ENCODE assay signal across 15 cellular contexts in the genomic region with DNA sequence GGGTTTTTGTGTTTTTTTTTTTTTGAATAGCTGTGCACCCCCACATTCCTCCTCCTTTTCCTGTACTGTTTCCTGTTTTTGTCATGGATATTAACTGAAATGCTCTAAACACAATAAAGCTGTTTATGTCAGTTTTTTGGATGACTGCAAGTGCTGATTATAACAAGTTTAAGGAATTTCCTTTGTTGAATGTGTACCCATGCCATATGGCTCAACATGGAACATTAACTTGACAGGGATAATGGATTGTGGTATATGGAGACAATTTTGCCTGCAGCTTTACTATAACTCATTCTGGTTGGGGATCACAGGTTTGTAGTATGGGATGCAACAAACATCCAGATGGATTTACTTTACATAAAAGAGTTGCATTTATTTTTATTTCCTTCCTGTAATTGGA.
DNase-seq lines count a peak whose midpoint lies in the region; ATAC-seq and TF ChIP-seq lines count a peak whose summit lies in the region.
"Had no signal": no experiment of that assay in that cellular context is flagged by ENCODE, and none has a peak within 500 bp of the region (broad histone marks: within the 10 kb centered on the region; RNA-seq: fewer than 3 reads in every experiment).

No MANE protein-coding gene starts in this region.

- ATAC-seq in SK-N-SH treated with all-trans-retinoic acid at 6 μM for 48 hours = peak; percentile 47

- H3K9me3 ChIP-seq in BLaER1 = no peaks in the 10 kb centered on the region
- no peaks in the 10 kb centered on the region for H3K9me3 ChIP-seq in iPS-20b (ENCODE audit: insufficient read depth, low read depth, low read length)
- H3K9me3 ChIP-seq in effector memory CD4-positive, alpha-beta T cell (ENCODE audit: control insufficient read depth, low read length) = no peaks in the 10 kb centered on the region
- H3K9me3 ChIP-seq in MG63 = no peaks in the 10 kb centered on the region
- H3K9me3 ChIP-seq: ovary, thyroid gland had no signal

- H4K20me1 ChIP-seq in BLaER1 = no peaks in the 10 kb centered on the region

- POLR2A ChIA-PET in HEK293T (lab: Yijun Ruan, JAX) = no interaction called here

- H3K4me2 ChIP-seq in BLaER1 = peak overlapping the region; percentile 67

- H3K27me3 ChIP-seq in BLaER1 (no peaks in the 10 kb centered on the region), iPS-20b (ENCODE audit: insufficient read depth, low read length) (no peaks in the 10 kb centered on the region), MG63 (no peaks in the 10 kb centered on the region)
- H3K27me3 ChIP-seq in effector memory CD4-positive, alpha-beta T cell (replicated peaks; ENCODE audit: control insufficient read depth, insufficient read depth, low read length, poor library complexity, severe bottlenecking) = no peaks in the 10 kb centered on the region
- H3K27me3 ChIP-seq: ovary, thyroid gland had no signal

- CTCF ChIA-PET in HEK293T (lab: Yijun Ruan, JAX) = no interaction called here

- H3K9ac ChIP-seq in BLaER1 (no peak overlapping the region), iPS-20b (ENCODE audit: low read depth, low read length) (peak overlapping the region; percentile 38)

- H3K27ac ChIP-seq in BLaER1 (peak overlapping the region; percentile 29), iPS-20b (ENCODE audit: low read length) (peak overlapping the region; percentile 34)
- no peak overlapping the region for H3K27ac ChIP-seq in effector memory CD4-positive, alpha-beta T cell (ENCODE audit: insufficient read depth, low read length, poor library complexity, severe bottlenecking)
- H3K27ac ChIP-seq: ovary, thyroid gland had no signal

- DNase-seq in HEK293T (ENCODE audit: extremely low spot score) (no peak), MG63 (no peak), glomerular visceral epithelial cell (ENCODE audit: extremely low spot score) (no peak)
- no peak for DNase-seq in effector memory CD4-positive, alpha-beta T cell
- DNase-seq in activated CD4-positive, alpha-beta T cell treated with anti-CD3 and anti-CD28 coated beads for 1 hour = no peak
- DNase-seq: activated CD4-positive, alpha-beta T cell treated with anti-CD3 and anti-CD28 coated beads for 48 hours; activated T-cell treated with anti-CD3 and anti-CD28 coated beads, Interleukin-2, amount 50 U/mL, for 24 hours; DMS79; mesendoderm; NCI-H526 treated with DMSO at 0.1 percent for 48 hours; ovary; thyroid gland had no signal

- H3K4me1 ChIP-seq in BLaER1 (peaks cover 45% of the 10 kb centered on the region), iPS-20b (ENCODE audit: insufficient read depth, low read length) (peaks cover 37% of the 10 kb centered on the region)
- H3K4me1 ChIP-seq in effector memory CD4-positive, alpha-beta T cell (ENCODE audit: control insufficient read depth, insufficient read depth, low read length, poor library complexity, severe bottlenecking) = no peaks in the 10 kb centered on the region

- H3K4me3 ChIP-seq in BLaER1 (no peak overlapping the region), iPS-20b (ENCODE audit: low read length) (peak overlapping the region; percentile 29; the same call in 1 of the 2 replicates), MG63 (no peak overlapping the region)
- no peak overlapping the region for H3K4me3 ChIP-seq in effector memory CD4-positive, alpha-beta T cell (ENCODE audit: insufficient read depth, low read depth, low read length, poor library complexity, severe bottlenecking)
- H3K4me3 ChIP-seq: ovary, thyroid gland had no signal

- H3K36me3 ChIP-seq in BLaER1 (0 out of 2 replicates have a peak, but pooled peaks cover 3% of the 10 kb centered on the region), iPS-20b (ENCODE audit: insufficient read depth, low read depth, low read length) (no peaks in the 10 kb centered on the region), MG63 (no peaks in the 10 kb centered on the region; the same call in 1 of the 2 replicates)
- no peaks in the 10 kb centered on the region for H3K36me3 ChIP-seq in effector memory CD4-positive, alpha-beta T cell (ENCODE audit: control insufficient read depth, insufficient read depth, low read length)
- H3K36me3 ChIP-seq: ovary, thyroid gland had no signal

TF ChIP-seq in HEK293T, 16 proteins besides CTCF, POLR2A, EP300 and RAD21:
- TF ChIP-seq PKNOX1 (IDR thresholded peaks at IDR 0.05) (peak; percentile 50; the same call in 1 of the 2 replicates), TARDBP (IDR thresholded peaks at IDR 0.05) (no peak), HDGF (IDR thresholded peaks at IDR 0.05; ENCODE audit: borderline replicate concordance) (no peak), ZNF384 (IDR thresholded peaks at IDR 0.05) (no peak)

TF ChIP-seq in SK-N-SH treated with all-trans-retinoic acid at 6 μM for 48 hours, 23 proteins besides CTCF, POLR2A, EP300 and RAD21 (continues in another document):
- TF ChIP-seq ARNTL (CRISPR knock-in tag; IDR thresholded peaks at IDR 0.05; ENCODE audit: borderline replicate concordance, low read depth) (no peak), TOX (CRISPR knock-in tag; IDR thresholded peaks at IDR 0.05; ENCODE audit: borderline replicate concordance) (no peak), ZNF70 (CRISPR knock-in tag; IDR thresholded peaks at IDR 0.05) (no peak), ISL1 (CRISPR knock-in tag; IDR thresholded peaks at IDR 0.05) (no peak; the same call in 1 of the 2 replicates), ZNF8 (CRISPR knock-in tag; IDR thresholded peaks at IDR 0.05) (no peak), ZC3H10 (CRISPR knock-in tag; IDR thresholded peaks at IDR 0.05) (no peak), ZFP3 (CRISPR knock-in tag; IDR thresholded peaks at IDR 0.05) (no peak), PPARA (CRISPR knock-in tag; IDR thresholded peaks at IDR 0.05; ENCODE audit: borderline replicate concordance) (no peak), RARB (CRISPR knock-in tag; IDR thresholded peaks at IDR 0.05) (no peak), OSR1 (CRISPR knock-in tag; IDR thresholded peaks at IDR 0.05) (no peak)
- TF ChIP-seq, protein P1, sequence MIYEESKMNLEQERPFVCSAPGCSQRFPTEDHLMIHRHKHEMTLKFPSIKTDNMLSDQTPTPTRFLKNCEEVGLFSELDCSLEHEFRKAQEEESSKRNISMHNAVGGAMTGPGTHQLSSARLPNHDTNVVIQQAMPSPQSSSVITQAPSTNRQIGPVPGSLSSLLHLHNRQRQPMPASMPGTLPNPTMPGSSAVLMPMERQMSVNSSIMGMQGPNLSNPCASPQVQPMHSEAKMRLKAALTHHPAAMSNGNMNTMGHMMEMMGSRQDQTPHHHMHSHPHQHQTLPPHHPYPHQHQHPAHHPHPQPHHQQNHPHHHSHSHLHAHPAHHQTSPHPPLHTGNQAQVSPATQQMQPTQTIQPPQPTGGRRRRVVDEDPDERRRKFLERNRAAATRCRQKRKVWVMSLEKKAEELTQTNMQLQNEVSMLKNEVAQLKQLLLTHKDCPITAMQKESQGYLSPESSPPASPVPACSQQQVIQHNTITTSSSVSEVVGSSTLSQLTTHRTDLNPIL (CRISPR knock-in tag; IDR thresholded peaks at IDR 0.05; ENCODE audit: low read depth) = no peak
- TF ChIP-seq, protein P2, sequence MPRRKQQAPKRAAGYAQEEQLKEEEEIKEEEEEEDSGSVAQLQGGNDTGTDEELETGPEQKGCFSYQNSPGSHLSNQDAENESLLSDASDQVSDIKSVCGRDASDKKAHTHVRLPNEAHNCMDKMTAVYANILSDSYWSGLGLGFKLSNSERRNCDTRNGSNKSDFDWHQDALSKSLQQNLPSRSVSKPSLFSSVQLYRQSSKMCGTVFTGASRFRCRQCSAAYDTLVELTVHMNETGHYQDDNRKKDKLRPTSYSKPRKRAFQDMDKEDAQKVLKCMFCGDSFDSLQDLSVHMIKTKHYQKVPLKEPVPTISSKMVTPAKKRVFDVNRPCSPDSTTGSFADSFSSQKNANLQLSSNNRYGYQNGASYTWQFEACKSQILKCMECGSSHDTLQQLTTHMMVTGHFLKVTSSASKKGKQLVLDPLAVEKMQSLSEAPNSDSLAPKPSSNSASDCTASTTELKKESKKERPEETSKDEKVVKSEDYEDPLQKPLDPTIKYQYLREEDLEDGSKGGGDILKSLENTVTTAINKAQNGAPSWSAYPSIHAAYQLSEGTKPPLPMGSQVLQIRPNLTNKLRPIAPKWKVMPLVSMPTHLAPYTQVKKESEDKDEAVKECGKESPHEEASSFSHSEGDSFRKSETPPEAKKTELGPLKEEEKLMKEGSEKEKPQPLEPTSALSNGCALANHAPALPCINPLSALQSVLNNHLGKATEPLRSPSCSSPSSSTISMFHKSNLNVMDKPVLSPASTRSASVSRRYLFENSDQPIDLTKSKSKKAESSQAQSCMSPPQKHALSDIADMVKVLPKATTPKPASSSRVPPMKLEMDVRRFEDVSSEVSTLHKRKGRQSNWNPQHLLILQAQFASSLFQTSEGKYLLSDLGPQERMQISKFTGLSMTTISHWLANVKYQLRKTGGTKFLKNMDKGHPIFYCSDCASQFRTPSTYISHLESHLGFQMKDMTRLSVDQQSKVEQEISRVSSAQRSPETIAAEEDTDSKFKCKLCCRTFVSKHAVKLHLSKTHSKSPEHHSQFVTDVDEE (CRISPR knock-in tag; IDR thresholded peaks at IDR 0.05) = no peak
- TF ChIP-seq, protein P3, sequence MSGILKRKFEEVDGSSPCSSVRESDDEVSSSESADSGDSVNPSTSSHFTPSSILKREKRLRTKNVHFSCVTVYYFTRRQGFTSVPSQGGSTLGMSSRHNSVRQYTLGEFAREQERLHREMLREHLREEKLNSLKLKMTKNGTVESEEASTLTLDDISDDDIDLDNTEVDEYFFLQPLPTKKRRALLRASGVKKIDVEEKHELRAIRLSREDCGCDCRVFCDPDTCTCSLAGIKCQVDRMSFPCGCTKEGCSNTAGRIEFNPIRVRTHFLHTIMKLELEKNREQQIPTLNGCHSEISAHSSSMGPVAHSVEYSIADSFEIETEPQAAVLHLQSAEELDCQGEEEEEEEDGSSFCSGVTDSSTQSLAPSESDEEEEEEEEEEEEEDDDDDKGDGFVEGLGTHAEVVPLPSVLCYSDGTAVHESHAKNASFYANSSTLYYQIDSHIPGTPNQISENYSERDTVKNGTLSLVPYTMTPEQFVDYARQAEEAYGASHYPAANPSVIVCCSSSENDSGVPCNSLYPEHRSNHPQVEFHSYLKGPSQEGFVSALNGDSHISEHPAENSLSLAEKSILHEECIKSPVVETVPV (CRISPR knock-in tag; IDR thresholded peaks at IDR 0.05) = no peak
